3 cellular contexts compared by ENCODE assay signal in genomic region chr6:31438222-31438621, GRCh38.
TF ChIP-seq lines count a peak whose summit lies in the region.

No MANE protein-coding gene starts in this region.

TF ChIP-seq in HEK293, 187 proteins besides CTCF, POLR2A, EP300 and RAD21:
- no peak for TF ChIP-seq ZNF140 (tag by site-specific recombination; IDR thresholded peaks at IDR 0.05)
- TF ChIP-seq ZNF677 (tag by site-specific recombination; IDR thresholded peaks at IDR 0.05), result no peak
- TF ChIP-seq ZNF707 (tag by site-specific recombination; IDR thresholded peaks at IDR 0.05), result peak; percentile 99
- no peak for TF ChIP-seq ZNF76 (tag by site-specific recombination; IDR thresholded peaks at IDR 0.05; ENCODE audit: borderline replicate concordance, low read depth)
- TF ChIP-seq ZFP69B (tag by site-specific recombination; IDR thresholded peaks at IDR 0.05), result no peak
- no peak for TF ChIP-seq ZSCAN4 (tag by site-specific recombination; IDR thresholded peaks at IDR 0.05)
- TF ChIP-seq KLF1 (tag by site-specific recombination; IDR thresholded peaks at IDR 0.05), result no peak
- TF ChIP-seq SCRT2 (tag by site-specific recombination; IDR thresholded peaks at IDR 0.05), result peak; percentile 67; the same call in 1 of the 2 replicates
- no peak for TF ChIP-seq ZNF843 (tag by site-specific recombination; IDR thresholded peaks at IDR 0.05)
- TF ChIP-seq ZNF513 (tag by site-specific recombination; IDR thresholded peaks at IDR 0.05), result no peak
- no peak for TF ChIP-seq ZSCAN5A (tag by site-specific recombination; IDR thresholded peaks at IDR 0.05)
- TF ChIP-seq ZNF426 (tag by site-specific recombination; IDR thresholded peaks at IDR 0.05), result no peak

TF ChIP-seq in K562, 482 proteins besides CTCF, POLR2A, EP300 and RAD21:
- no peak for TF ChIP-seq PHF21A (IDR thresholded peaks at IDR 0.05; ENCODE audit: borderline replicate concordance, low read depth)
- TF ChIP-seq FOXA1 (IDR thresholded peaks at IDR 0.05; ENCODE audit: borderline replicate concordance), result no peak
- TF ChIP-seq ZNF639 (CRISPR knock-in tag; conservative IDR thresholded peaks at IDR 0.05 in 1 of 2, IDR thresholded peaks at IDR 0.05 in 1 of 2), result no peak
- no peak for TF ChIP-seq RNF2 (IDR thresholded peaks at IDR 0.05)
- TF ChIP-seq ZNF707 (CRISPR knock-in tag; conservative IDR thresholded peaks at IDR 0.05), result peak; percentile 96
- no peak for TF ChIP-seq ZFP91 (CRISPR knock-in tag; IDR thresholded peaks at IDR 0.05)
- no peak for TF ChIP-seq LEF1 (IDR thresholded peaks at IDR 0.05)

TF ChIP-seq in SK-N-SH treated with all-trans-retinoic acid at 6 μM for 48 hours, 23 proteins besides CTCF, POLR2A, EP300 and RAD21:
- TF ChIP-seq ZNF565 (CRISPR knock-in tag; conservative IDR thresholded peaks at IDR 0.05; ENCODE audit: low read depth), result no peak
- TF ChIP-seq ZNF8 (CRISPR knock-in tag; IDR thresholded peaks at IDR 0.05), result no peak
- TF ChIP-seq SNAI2 (CRISPR knock-in tag; IDR thresholded peaks at IDR 0.05), result no peak
- no peak for TF ChIP-seq RARB (CRISPR knock-in tag; IDR thresholded peaks at IDR 0.05)
- TF ChIP-seq TOX (CRISPR knock-in tag; IDR thresholded peaks at IDR 0.05; ENCODE audit: borderline replicate concordance), result no peak
- no peak for TF ChIP-seq ISL1 (CRISPR knock-in tag; IDR thresholded peaks at IDR 0.05)
- TF ChIP-seq PATZ1 (CRISPR knock-in tag; IDR thresholded peaks at IDR 0.05; ENCODE audit: borderline replicate concordance), result no peak
- TF ChIP-seq CREB5 (CRISPR knock-in tag; IDR thresholded peaks at IDR 0.05; ENCODE audit: low read depth), result no peak
- TF ChIP-seq ZNF70 (CRISPR knock-in tag; IDR thresholded peaks at IDR 0.05), result no peak
- TF ChIP-seq BACH2 (CRISPR knock-in tag; IDR thresholded peaks at IDR 0.05; ENCODE audit: borderline replicate concordance), result no peak
- no peak for TF ChIP-seq TCF4 (CRISPR knock-in tag; IDR thresholded peaks at IDR 0.05; ENCODE audit: borderline replicate concordance)
- TF ChIP-seq ARNTL (CRISPR knock-in tag; IDR thresholded peaks at IDR 0.05; ENCODE audit: borderline replicate concordance, low read depth), result no peak
- TF ChIP-seq GLIS3 (CRISPR knock-in tag; IDR thresholded peaks at IDR 0.05), result no peak
- TF ChIP-seq ZFP30 (CRISPR knock-in tag; IDR thresholded peaks at IDR 0.05), result no peak
- no peak for TF ChIP-seq CSDC2 (CRISPR knock-in tag; IDR thresholded peaks at IDR 0.05)
- TF ChIP-seq ZFP3 (CRISPR knock-in tag; IDR thresholded peaks at IDR 0.05), result no peak
